ENCODE assay signal across 9 cellular contexts in genomic region chr6:7052441-7052936, GRCh38. TPM values are rescaled to one million over a fixed set of nuclear protein-coding genes. Genes with fewer than 3 reads are reported as not detected.
A peak's percentile ranks its signal among the peaks of the same experiment; 100 is the strongest.
DNase-seq lines count a peak whose midpoint lies in the region; ATAC-seq and TF ChIP-seq lines count a peak whose summit lies in the region.
"Had no signal": no experiment of that assay in that cellular context is flagged by ENCODE, and none has a peak within 500 bp of the region (broad histone marks: within the 10 kb centered on the region; RNA-seq: fewer than 3 reads in every experiment).

No MANE protein-coding gene starts in this region.

- peak overlapping the region; percentile 23; the same call in 1 of the 2 replicates for H3K23ac ChIP-seq in IMR-90 (ENCODE audit: low read depth, low read length)

- H3K27me3 Mint-ChIP-seq in glutamatergic neuron (ENCODE audit: unreplicated experiment), result peaks cover 5% of the 10 kb centered on the region
- H3K27me3 Mint-ChIP-seq in neural progenitor cell (ENCODE audit: insufficient read depth, low read depth), result peaks cover 9% of the 10 kb centered on the region

- H2BK120ac ChIP-seq in IMR-90 (ENCODE audit: low read depth, low read length), result peak overlapping the region; percentile 21; the same call in 1 of the 2 replicates

- no peaks in the 10 kb centered on the region for H3K9me1 ChIP-seq in IMR-90 (ENCODE audit: insufficient read depth, low read length)

- H3K4me1 ChIP-seq in IMR-90 (ENCODE audit: control insufficient read depth, insufficient read depth, low read length) (peaks cover 4% of the 10 kb centered on the region), neural progenitor cell (peaks cover 9% of the 10 kb centered on the region)

- H3K14ac ChIP-seq in IMR-90 (replicated peaks; ENCODE audit: low read depth, low read length), result 0 out of 2 replicates have a peak overlapping the region, but pooled peaks have one; percentile 22

- TF ChIP-seq CTCF in IMR-90 (conservative IDR thresholded peaks at IDR 0.05; ENCODE audit: low read depth, low read length) (no peak), glutamatergic neuron (IDR thresholded peaks at IDR 0.05; ENCODE audit: partially characterized antibody, unreplicated experiment) (no peak), neural progenitor cell (IDR thresholded peaks at IDR 0.05) (no peak)

- dilution Hi-C loops in IMR-90 (cut with HindIII; ENCODE audit: low sequenced_read_pairs, unreplicated experiment), result no loop called here

- no peaks in the 10 kb centered on the region for H3K27me3 ChIP-seq in IMR-90 (ENCODE audit: control insufficient read depth, insufficient read depth, low read length)
- H3K27me3 ChIP-seq in neural progenitor cell, result peaks cover 55% of the 10 kb centered on the region

- CTCF ChIA-PET in IMR-90 (lab: Yijun Ruan, JAX), result no interaction called here

- H3K56ac ChIP-seq in IMR-90 (ENCODE audit: extremely low read depth, insufficient read depth, low read length), result no peak overlapping the region

- H3K4me3 Mint-ChIP-seq in glutamatergic neuron (ENCODE audit: unreplicated experiment), result peak overlapping the region; percentile 58
- peak overlapping the region; percentile 84 for H3K4me3 Mint-ChIP-seq in neural progenitor cell
- H3K4me3 Mint-ChIP-seq: T-helper 1 cell treated with Interleukin-12 subunit alpha and Interleukin-12 subunit beta and Interleukin-4 antibody, amounts not matched to agents 30 μg/mL and 1 μg/mL, for 36 hours had no signal

- H3K4me1 Mint-ChIP-seq in glutamatergic neuron (ENCODE audit: low read depth, unreplicated experiment) (peaks cover 8% of the 10 kb centered on the region), neural progenitor cell (peaks cover 12% of the 10 kb centered on the region)

- H3K9me3 ChIP-seq in IMR-90 (ENCODE audit: control insufficient read depth, insufficient read depth, low read length) (no peaks in the 10 kb centered on the region), neural progenitor cell (ENCODE audit: low read depth) (no peaks in the 10 kb centered on the region)

- peak overlapping the region; percentile 37 for H3K4me3 ChIP-seq in IMR-90 (ENCODE audit: insufficient read depth, low read depth, low read length)
- peak overlapping the region; percentile 70 for H3K4me3 ChIP-seq in neural progenitor cell

- no peak overlapping the region for H4K5ac ChIP-seq in IMR-90 (ENCODE audit: low read depth, low read length)

- DNase-seq in EL (peak; percentile 49), IMR-90 (peak; percentile 65), glutamatergic neuron (peak; percentile 21), neural progenitor cell (ENCODE audit: low spot score) (peak; percentile 58), H4 (ENCODE audit: low spot score) (no peak)
- DNase-seq in activated naive CD4-positive, alpha-beta T cell treated with Interleukin-2 at 50 U/mL for 16 hours, result peak; percentile 12

- peak overlapping the region; percentile 28; the same call in 1 of the 2 replicates for H3K4ac ChIP-seq in IMR-90 (ENCODE audit: low read depth, low read length)

- H2BK20ac ChIP-seq in IMR-90 (ENCODE audit: low read depth, low read length), result no peak overlapping the region

- H4K8ac ChIP-seq in IMR-90 (ENCODE audit: low read depth in 2 of 2, low read length in 2 of 2), result peak overlapping the region in 1 of 2 experiments; percentile 58; a peak in 2 of 4 replicates

- no TSS peak for BruUV-seq in IMR-90 (replicated peaks; lab: Mats Ljungman, UMichigan)

- no peaks in the 10 kb centered on the region for H3K79me1 ChIP-seq in IMR-90 (ENCODE audit: low read depth in 1 of 2, low read length in 2 of 2)

- H4K20me1 ChIP-seq in IMR-90 (ENCODE audit: insufficient read depth, low read length) (no peaks in the 10 kb centered on the region), neural progenitor cell (ENCODE audit: low read depth) (no peaks in the 10 kb centered on the region)

- no peak overlapping the region for H2AK5ac ChIP-seq in IMR-90 (ENCODE audit: low read depth, low read length)

- peak overlapping the region; percentile 56 for H2AK9ac ChIP-seq in IMR-90 (replicated peaks; ENCODE audit: low read depth, low read length, poor library complexity)

- H3K27ac Mint-ChIP-seq in glutamatergic neuron (ENCODE audit: unreplicated experiment), result no peak overlapping the region
- peak overlapping the region; percentile 70 for H3K27ac Mint-ChIP-seq in neural progenitor cell
- H3K27ac Mint-ChIP-seq: T-helper 1 cell treated with Interleukin-12 subunit alpha and Interleukin-12 subunit beta and Interleukin-4 antibody, amounts not matched to agents 30 μg/mL and 1 μg/mL, for 36 hours had no signal

- H2AFZ ChIP-seq in IMR-90 (replicated peaks; ENCODE audit: low read length, poor library complexity) (peak overlapping the region; percentile 92), neural progenitor cell (replicated peaks) (peak overlapping the region; percentile 99)

- H3K36me3 ChIP-seq in IMR-90 (ENCODE audit: control insufficient read depth, insufficient read depth, low read length) (no peaks in the 10 kb centered on the region), neural progenitor cell (no peaks in the 10 kb centered on the region)

- TF ChIP-seq POLR2A in IMR-90 (IDR thresholded peaks at IDR 0.05; ENCODE audit: low read depth, low read length), result no peak

- H3K9ac ChIP-seq in IMR-90 (ENCODE audit: low read depth, low read length) (no peak overlapping the region; the same call in 1 of the 2 replicates), neural progenitor cell (no peak overlapping the region)

- intact Hi-C loops in IMR-90 (cut with micrococcal nuclease), result no loop called here

- H3K4me2 ChIP-seq in IMR-90 (ENCODE audit: low read depth, low read length) (peak overlapping the region; percentile 62), neural progenitor cell (peak overlapping the region; percentile 93)

- H2BK5ac ChIP-seq in IMR-90 (ENCODE audit: low read depth, low read length, poor library complexity, severe bottlenecking), result no peak overlapping the region

- H3K79me2 ChIP-seq in neural progenitor cell (ENCODE audit: low read depth), result no peaks in the 10 kb centered on the region

- WGBS in IMR-90 (ENCODE audit: extremely low coverage in 2 of 2, insufficient read length in 1 of 2), 2 experiments, result 2% methylated on average over 8 of the region's 29 CpGs; no CpG with 5 or more reads in 1 of the 2 experiments

- no peaks in the 10 kb centered on the region for H3K36me3 Mint-ChIP-seq in glutamatergic neuron (ENCODE audit: unreplicated experiment)
- H3K36me3 Mint-ChIP-seq in neural progenitor cell, result no peaks in the 10 kb centered on the region

- peaks cover 23% of the 10 kb centered on the region for H3F3A ChIP-seq in neural progenitor cell (ENCODE audit: low read depth)

- ATAC-seq in IMR-90 (ENCODE audit: low read depth) (peak; percentile 65), HG02884 (IDR thresholded peaks at IDR 0.05; ENCODE audit: unreplicated experiment) (no peak), HG03442 (IDR thresholded peaks at IDR 0.05; ENCODE audit: unreplicated experiment) (no peak)

- TF ChIP-seq RAD21 in IMR-90 (IDR thresholded peaks at IDR 0.05; ENCODE audit: low read length), result no peak

- H3K18ac ChIP-seq in IMR-90 (ENCODE audit: low read depth, low read length), result no peak overlapping the region

- H3K27ac ChIP-seq in IMR-90 (ENCODE audit: insufficient read depth, low read length), result no peak overlapping the region
- H3K27ac ChIP-seq in neural progenitor cell, result no peak overlapping the region

- no peak overlapping the region for H4K91ac ChIP-seq in IMR-90 (ENCODE audit: insufficient read depth, low read depth, low read length)

- H3K9me3 Mint-ChIP-seq in glutamatergic neuron (ENCODE audit: unreplicated experiment) (no peaks in the 10 kb centered on the region), neural progenitor cell (no peaks in the 10 kb centered on the region)
- H3K9me3 Mint-ChIP-seq: T-helper 1 cell treated with Interleukin-12 subunit alpha and Interleukin-12 subunit beta and Interleukin-4 antibody, amounts not matched to agents 30 μg/mL and 1 μg/mL, for 36 hours had no signal

- H2BK15ac ChIP-seq in IMR-90 (ENCODE audit: low read depth, low read length), result no peak overlapping the region; the same call in 2 of the 3 replicates

- in situ Hi-C loops in IMR-90 (cut with MboI; ENCODE audit: low sequenced_read_pairs), result no loop called here

- POLR2A ChIA-PET in IMR-90 (lab: Charles Lee; ENCODE audit: unreplicated experiment), result no interaction called here

TF ChIP-seq in IMR-90, 13 proteins besides CTCF, POLR2A, EP300 and RAD21:
- TF ChIP-seq ELK1 (IDR thresholded peaks at IDR 0.05; ENCODE audit: borderline replicate concordance, low read depth, low read length), result no peak
- no peak for TF ChIP-seq CHD1 (IDR thresholded peaks at IDR 0.05; ENCODE audit: low read depth, low read length)
- TF ChIP-seq BHLHE40 (IDR thresholded peaks at IDR 0.05; ENCODE audit: low read depth, low read length), result no peak
- no peak for TF ChIP-seq FOS (IDR thresholded peaks at IDR 0.05; ENCODE audit: low read depth, low read length)
- TF ChIP-seq RFX5 (IDR thresholded peaks at IDR 0.05; ENCODE audit: low read depth, low read length), result no peak
- TF ChIP-seq CEBPB (IDR thresholded peaks at IDR 0.05; ENCODE audit: low read depth, low read length), result no peak
- no peak for TF ChIP-seq SMC3 (IDR thresholded peaks at IDR 0.05; ENCODE audit: low read depth, low read length)
- no peak for TF ChIP-seq NFE2L2 (IDR thresholded peaks at IDR 0.05; ENCODE audit: low read depth, low read length)

RNA-seq across cellular contexts. Expression of gene RREB1, which starts 55.3 kb away (rescaled TPM):
- total RNA-seq in IMR-90 (2012; rRNA removed) (8.4 and 8.6 TPM in 2 replicates), glutamatergic neuron (ENCODE audit: unreplicated experiment) (3.4 TPM), neural progenitor cell (ENCODE audit: low replicate concordance) (12.1 and 13.1 TPM in 2 replicates)
- polyA plus RNA-seq in IMR-90 (2012; rRNA removed), result 4.7 and 14.5 TPM in 2 replicates
- 2.1 and 2.4 TPM in 2 replicates for polyA plus RNA-seq in IMR-90 (2012; cell fraction: cytosol; rRNA removed)
- 13.2 and 13.5 TPM in 2 replicates for polyA plus RNA-seq in IMR-90 (2012; cell fraction: nucleus; rRNA removed; ENCODE audit: low replicate concordance)
- 5.3 and 13.0 TPM in 2 replicates for total RNA-seq in H4 (2014; rRNA removed; shearing (Covaris generic))
